ENCODE assay signal across 27 cellular contexts in the genomic region with DNA sequence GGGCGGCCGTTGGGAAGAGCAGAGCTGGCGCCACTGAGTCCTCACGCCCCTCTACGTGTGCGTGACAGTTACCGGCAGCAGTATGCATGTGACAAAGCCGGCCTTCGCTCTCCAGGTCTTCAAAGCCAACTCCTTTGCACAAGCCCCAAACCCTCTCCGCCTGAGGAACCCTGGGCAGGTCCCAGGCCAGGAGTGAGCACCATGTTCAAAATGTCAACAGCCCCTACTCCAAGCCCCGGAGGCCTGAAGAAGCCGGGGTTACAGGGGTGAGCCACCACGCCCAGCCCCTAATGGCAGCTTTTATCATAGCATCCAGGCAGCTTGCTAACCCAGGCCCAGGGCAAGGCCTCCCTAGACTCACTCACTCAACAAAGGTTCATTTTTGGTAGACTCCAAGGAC.
DNase-seq lines count a peak whose midpoint lies in the region; ATAC-seq, FAIRE-seq and TF ChIP-seq lines count a peak whose summit lies in the region.
"Had no signal": no experiment of that assay in that cellular context is flagged by ENCODE, and none has a peak within 500 bp of the region (broad histone marks: within the 10 kb centered on the region; RNA-seq: fewer than 3 reads in every experiment).

No MANE protein-coding gene starts in this region.

- intact Hi-C loops in HCT116 (cut with micrococcal nuclease) = no loop called here
- intact Hi-C loops in transverse colon (cut with DNase I; ENCODE audit: low total_unique reads) = no loop called here

- peaks cover 9% of the 10 kb centered on the region for H3K27me3 Mint-ChIP-seq in neural progenitor cell (ENCODE audit: insufficient read depth, low read depth)
- H3K27me3 Mint-ChIP-seq: activated CD4-positive, alpha-beta memory T cell treated with anti-CD3 and anti-CD28 coated beads for 36 hours had no signal

- no peaks in the 10 kb centered on the region for H3F3A ChIP-seq in neural progenitor cell (ENCODE audit: low read depth)

- H3K14ac ChIP-seq in H1 (ENCODE audit: insufficient read length) = no peak overlapping the region

- no peaks in the 10 kb centered on the region for H3K9me2 ChIP-seq in HCT116 (ENCODE audit: insufficient read depth)

- H2BK5ac ChIP-seq in H1 (ENCODE audit: low read depth, low read length) = no peak overlapping the region

- H3K23me2 ChIP-seq in H1 (ENCODE audit: low read depth, low read length) = no peaks in the 10 kb centered on the region

- no peaks in the 10 kb centered on the region for H3K36me3 ChIP-seq in DND-41 (ENCODE audit: insufficient read depth, low read length)
- H3K36me3 ChIP-seq in HCT116 (ENCODE audit: control insufficient read depth in 1 of 2, insufficient read depth in 2 of 2, low read length in 2 of 2) = no peaks in the 10 kb centered on the region
- H3K36me3 ChIP-seq in H1 (ENCODE audit: control insufficient read depth in 2 of 4, insufficient read depth in 4 of 4, low read length in 3 of 4) = no peaks in the 10 kb centered on the region
- no peaks in the 10 kb centered on the region for H3K36me3 ChIP-seq in neural progenitor cell
- H3K36me3 ChIP-seq in transverse colon = no peaks in the 10 kb centered on the region
- H3K36me3 ChIP-seq: heart right ventricle had no signal

- no peaks in the 10 kb centered on the region for H3K9me3 Mint-ChIP-seq in neural progenitor cell
- H3K9me3 Mint-ChIP-seq: activated CD4-positive, alpha-beta memory T cell treated with anti-CD3 and anti-CD28 coated beads for 36 hours; naive B cell had no signal

- no peak for DNase-seq in DND-41
- DNase-seq in HCT116 (ENCODE audit: low read depth, low spot score) = no peak
- no peak for DNase-seq in H1 (ENCODE audit: low read depth in 1 of 2, low spot score in 2 of 2)
- DNase-seq in neural progenitor cell (ENCODE audit: low spot score) = no peak
- DNase-seq in transverse colon = no peak
- no peak for DNase-seq in SHP77 (lab: John Stamatoyannopoulos, UW)
- no peak for DNase-seq in NCI-H146 treated with DMSO at 0.1 percent for 48 hours (lab: John Stamatoyannopoulos, UW; ENCODE audit: unreplicated experiment)
- DNase-seq in NCI-H1930 (lab: John Stamatoyannopoulos, UW) = no peak
- DNase-seq: activated CD4-positive, alpha-beta memory T cell treated with anti-CD3 and anti-CD28 coated beads for 36 hours; activated effector memory CD4-positive, alpha-beta T cell treated with Interleukin-2 at 50 U/mL for 16 hours; cerebellar nuclear complex; EL; erythroblast; GOT3; heart right ventricle; mesenchymal stem cell; naive B cell; NCI-H1105 treated with DMSO at 0.1 percent for 48 hours; NCI-H2081 treated with DMSO at 0.1 percent for 48 hours; NCI-H345; NCI-H774; occipital lobe; retina; stimulated activated CD4-positive, alpha-beta T cell treated with anti-CD3 and anti-CD28 coated beads, Interleukin-4, amount 100 ng/mL, for 1 hour; stimulated activated naive CD4-positive, alpha-beta T cell had no signal

- no peaks in the 10 kb centered on the region for H3K27me3 ChIP-seq in DND-41 (ENCODE audit: insufficient read depth, low read length, poor library complexity)
- H3K27me3 ChIP-seq in HCT116 (ENCODE audit: insufficient read depth, low read length) = no peaks in the 10 kb centered on the region
- H3K27me3 ChIP-seq in H1 (replicated peaks in 1 of 4; ENCODE audit: control insufficient read depth in 3 of 4, extremely low read depth in 1 of 4, insufficient read depth in 3 of 4, low read length in 3 of 4) = no peaks in the 10 kb centered on the region
- H3K27me3 ChIP-seq in neural progenitor cell = no peaks in the 10 kb centered on the region
- no peaks in the 10 kb centered on the region for H3K27me3 ChIP-seq in transverse colon

- no peak overlapping the region for H2AK5ac ChIP-seq in H1 (ENCODE audit: low read depth, low read length)

- H3K36me3 Mint-ChIP-seq in neural progenitor cell = no peaks in the 10 kb centered on the region
- H3K36me3 Mint-ChIP-seq: activated CD4-positive, alpha-beta memory T cell treated with anti-CD3 and anti-CD28 coated beads for 36 hours; naive B cell had no signal

- no peaks in the 10 kb centered on the region for H3K79me1 ChIP-seq in H1 (ENCODE audit: low read depth, low read length)

- no peak for TF ChIP-seq RAD21 in HCT116 (IDR thresholded peaks at IDR 0.05; ENCODE audit: low read depth)
- peak; percentile 18 to 49; a peak in 3 of 4 replicates for TF ChIP-seq RAD21 in H1 (IDR thresholded peaks at IDR 0.05 in 1 of 2, conservative IDR thresholded peaks at IDR 0.05 in 1 of 2; ENCODE audit: low read depth in 2 of 2, low read length in 2 of 2)

- no peak overlapping the region for H3K4me3 Mint-ChIP-seq in neural progenitor cell
- H3K4me3 Mint-ChIP-seq: activated CD4-positive, alpha-beta memory T cell treated with anti-CD3 and anti-CD28 coated beads for 36 hours; naive B cell had no signal

- H3K4me3 ChIP-seq in DND-41 (ENCODE audit: low read depth in 1 of 2, low read length in 2 of 2) (no peak overlapping the region), HCT116 (replicated peaks in 1 of 2; ENCODE audit: low read depth in 1 of 2, low read length in 2 of 2) (no peak overlapping the region), H1 (ENCODE audit: extremely low read depth in 1 of 4, insufficient read depth in 2 of 4, low read depth in 3 of 4, low read length in 4 of 4) (no peak overlapping the region), neural progenitor cell (no peak overlapping the region), transverse colon (no peak overlapping the region)
- H3K4me3 ChIP-seq: heart right ventricle had no signal

- H3K27ac Mint-ChIP-seq in neural progenitor cell = no peak overlapping the region
- H3K27ac Mint-ChIP-seq: activated CD4-positive, alpha-beta memory T cell treated with anti-CD3 and anti-CD28 coated beads for 36 hours; naive B cell had no signal

- H4K20me1 ChIP-seq in DND-41 (ENCODE audit: insufficient read depth, low read length) (no peaks in the 10 kb centered on the region), HCT116 (ENCODE audit: insufficient read depth) (no peaks in the 10 kb centered on the region), H1 (replicated peaks in 1 of 2; ENCODE audit: control insufficient read depth in 1 of 2, insufficient read depth in 2 of 2, low read length in 2 of 2) (no peaks in the 10 kb centered on the region), neural progenitor cell (ENCODE audit: low read depth) (no peaks in the 10 kb centered on the region)

- no TSS peak for BruUV-seq in HCT116 (replicated peaks; lab: Mats Ljungman, UMichigan)

- no peak overlapping the region for H2BK120ac ChIP-seq in H1 (replicated peaks; ENCODE audit: low read depth, low read length)

- TF ChIP-seq POLR2A in HCT116 (IDR thresholded peaks at IDR 0.05; ENCODE audit: borderline replicate concordance, extremely low read depth, insufficient read depth, insufficient read length) (no peak), H1 (IDR thresholded peaks at IDR 0.05; ENCODE audit: control extremely low read depth in 1 of 2, low read depth in 2 of 2, low read length in 2 of 2) (no peak), transverse colon (IDR thresholded peaks at IDR 0.05) (no peak)

- 88% methylated on average over 13 of the region's 13 CpGs; no CpG with 5 or more reads in 1 of the 2 experiments for WGBS in H1 (ENCODE audit: extremely low coverage in 1 of 2, insufficient coverage in 1 of 2, insufficient read length in 1 of 2, insufficient replicate concordance in 2 of 2, low coverage in 1 of 2, low lambda C conversion rate in 2 of 2, missing lambda C conversion rate in 1 of 2), 2 experiments
- 84% methylated on average over 13 of the region's 13 CpGs; no CpG with 5 or more reads in 1 of the 2 donors for WGBS in transverse colon (ENCODE audit: low coverage in 1 of 2), 2 donors

- CTCF ChIA-PET in HCT116 (lab: Charles Lee) = no interaction called here
- CTCF ChIA-PET in H1 (lab: Charles Lee; ENCODE audit: partially characterized antibody) = interaction anchor here (0.6 to 3.3 kb wide), 22 partner anchors 11 to 629 kb away, joined by 3 to 23 read pairs (median 4); no protein-coding TSS in a partner anchor

- H3K4me1 ChIP-seq in DND-41 (ENCODE audit: insufficient read depth, low read length) (0 out of 2 replicates have a peak, but pooled peaks cover under 1% of the 10 kb centered on the region), HCT116 (ENCODE audit: control insufficient read depth in 1 of 2, insufficient read depth in 2 of 2, low read length in 2 of 2) (peaks cover 0 to 2% of the 10 kb centered on the region in 2 experiments; a peak in 1 of 4 replicates), H1 (replicated peaks in 1 of 4; ENCODE audit: control insufficient read depth in 3 of 4, insufficient read depth in 4 of 4, low read length in 3 of 4) (no peaks in the 10 kb centered on the region; a peak in 1 of 7 replicates), neural progenitor cell (no peaks in the 10 kb centered on the region), transverse colon (no peaks in the 10 kb centered on the region)

- no peak overlapping the region for H3K56ac ChIP-seq in H1 (replicated peaks; ENCODE audit: insufficient read length, low read depth, low read length)

- TF ChIP-seq CTCF in DND-41 (IDR thresholded peaks at IDR 0.05; ENCODE audit: borderline replicate concordance, extremely low read depth, low read length, poor library complexity, severe bottlenecking) (peak; percentile 8), HCT116 (IDR thresholded peaks at IDR 0.05 in 2 of 3, conservative IDR thresholded peaks at IDR 0.05 in 1 of 3; ENCODE audit: borderline replicate concordance in 1 of 3, insufficient read depth in 1 of 3, low read depth in 2 of 3, low read length in 2 of 3) (peak in 2 of 3 experiments; percentile 11 to 31; a peak in 3 of 6 replicates), H1 (IDR thresholded peaks at IDR 0.05; ENCODE audit: control extremely low read depth in 1 of 3, insufficient read depth in 1 of 3, low read depth in 1 of 3, low read length in 3 of 3) (peak; percentile 32 to 37 (median 37)), neural progenitor cell (IDR thresholded peaks at IDR 0.05) (peak; percentile 21), transverse colon (IDR thresholded peaks at IDR 0.05) (no peak)

- no peak overlapping the region for H4K91ac ChIP-seq in H1 (replicated peaks; ENCODE audit: insufficient read length, low read length)

- H2BK20ac ChIP-seq in H1 (ENCODE audit: low read length) = no peak overlapping the region

- POLR2A ChIA-PET in HCT116 (lab: Charles Lee) = no interaction called here
- POLR2A ChIA-PET in H1 (lab: Charles Lee; ENCODE audit: partially characterized antibody) = no interaction called here

- H3K18ac ChIP-seq in H1 (ENCODE audit: extremely low read depth, low read length) = no peak overlapping the region

- no peak overlapping the region for H4K5ac ChIP-seq in H1 (ENCODE audit: insufficient read length, low read depth, low read length)

- H4K8ac ChIP-seq in H1 (ENCODE audit: extremely low read depth, insufficient read depth, low read length) = no peak overlapping the region

- no peak overlapping the region for H2BK12ac ChIP-seq in H1 (ENCODE audit: low read depth, low read length)

- RAD21 ChIA-PET in HCT116 (lab: Charles Lee; ENCODE audit: low non-redundant PET in 1 of 2, low total read pairs in 2 of 2, uncharacterized antibody in 2 of 2, unreplicated experiment in 2 of 2) = no interaction called here

- H3K4ac ChIP-seq in H1 (replicated peaks; ENCODE audit: insufficient read length, low read depth, low read length) = no peak overlapping the region

- H2BK15ac ChIP-seq in H1 (ENCODE audit: low read length) = no peak overlapping the region

- H3K4me2 ChIP-seq in DND-41 (ENCODE audit: insufficient read depth, low read length) = no peak overlapping the region
- H3K4me2 ChIP-seq in HCT116 (ENCODE audit: low read length) = no peak overlapping the region
- H3K4me2 ChIP-seq in H1 (ENCODE audit: insufficient read depth in 1 of 2, low read depth in 2 of 2, low read length in 2 of 2) = no peak overlapping the region
- no peak overlapping the region for H3K4me2 ChIP-seq in neural progenitor cell

- H3K9me3 ChIP-seq in DND-41 (ENCODE audit: insufficient read depth, low read length, severe bottlenecking) (no peaks in the 10 kb centered on the region), HCT116 (ENCODE audit: control insufficient read depth in 1 of 2, insufficient read depth in 1 of 2, low read depth in 1 of 2, low read length in 2 of 2) (no peaks in the 10 kb centered on the region), H1 (ENCODE audit: insufficient read depth in 2 of 2, low read depth in 1 of 2, low read length in 1 of 2) (no peaks in the 10 kb centered on the region), neural progenitor cell (ENCODE audit: low read depth) (no peaks in the 10 kb centered on the region), transverse colon (no peaks in the 10 kb centered on the region)
- H3K9me3 ChIP-seq: heart right ventricle had no signal

- no peak overlapping the region for H2AFZ ChIP-seq in DND-41 (ENCODE audit: low read depth, low read length)
- H2AFZ ChIP-seq in HCT116 (ENCODE audit: low read depth, low read length, poor library complexity, severe bottlenecking) = no peak overlapping the region
- no peak overlapping the region for H2AFZ ChIP-seq in H1 (ENCODE audit: low read length)
- H2AFZ ChIP-seq in neural progenitor cell (replicated peaks) = no peak overlapping the region

- peaks cover 5% of the 10 kb centered on the region for H3K4me1 Mint-ChIP-seq in neural progenitor cell
- H3K4me1 Mint-ChIP-seq: naive B cell had no signal

- no peak overlapping the region for H3K23ac ChIP-seq in H1 (ENCODE audit: insufficient read length)

- ATAC-seq in DND-41 (ENCODE audit: insufficient read depth, low read depth) = no peak
- peak; percentile 67 for ATAC-seq in HCT116
- ATAC-seq: heart right ventricle had no signal

- H3K79me2 ChIP-seq in DND-41 (ENCODE audit: insufficient read depth, low read length) (no peaks in the 10 kb centered on the region), HCT116 (ENCODE audit: insufficient read depth, low read length) (no peaks in the 10 kb centered on the region), H1 (ENCODE audit: control insufficient read depth in 1 of 2, insufficient read depth in 2 of 2, low read length in 2 of 2) (no peaks in the 10 kb centered on the region), neural progenitor cell (ENCODE audit: low read depth) (no peaks in the 10 kb centered on the region)

- H3K9ac ChIP-seq in DND-41 (ENCODE audit: low read depth, low read length) = no peak overlapping the region
- H3K9ac ChIP-seq in HCT116 (ENCODE audit: low read length) = no peak overlapping the region
- no peak overlapping the region; a peak in 1 of 7 replicates for H3K9ac ChIP-seq in H1 (replicated peaks in 1 of 4; ENCODE audit: extremely low read depth in 1 of 4, low read depth in 3 of 4, low read length in 3 of 4)
- no peak overlapping the region for H3K9ac ChIP-seq in neural progenitor cell

- H3K27ac ChIP-seq in DND-41 (ENCODE audit: low read length) (no peak overlapping the region), HCT116 (ENCODE audit: low read depth, low read length) (no peak overlapping the region), H1 (ENCODE audit: low read depth, low read length) (no peak overlapping the region), neural progenitor cell (no peak overlapping the region), transverse colon (no peak overlapping the region)
- H3K27ac ChIP-seq: heart right ventricle had no signal

- TF ChIP-seq EP300 in H1 (IDR thresholded peaks at IDR 0.05; ENCODE audit: borderline replicate concordance in 1 of 2, low read depth in 2 of 2, low read length in 2 of 2) (no peak), transverse colon (IDR thresholded peaks at IDR 0.05; ENCODE audit: low read depth) (no peak)

- no peak for FAIRE-seq in H1 (lab: Jason Lieb, UNC)
- FAIRE-seq: D721Med, GM18507 had no signal

- in situ Hi-C loops in transverse colon (cut with MboI; ENCODE audit: low pct_ligation_motif_present in 1 of 4, low pct_unique_long_range_greater_than_20kb in 1 of 4, low sequenced_read_pairs in 3 of 4) = no loop called here

Comparison
In these comparisons a context has a peak if more than half of its experiments do, and no peak if none do; other contexts are left out.
1. CTCF ChIP-seq: peak in DND-41 (single experiment), HCT116 (2 of 3), H1 (3 of 3) and neural progenitor cell (single experiment); none in transverse colon (0 of 5).